ENCODE assay signal across 26 cellular contexts in genomic region chr11:116257871-116258270, GRCh38.
"Had no signal": no experiment of that assay in that cellular context is flagged by ENCODE, and none has a peak within 500 bp of the region (broad histone marks: within the 10 kb centered on the region; RNA-seq: fewer than 3 reads in every experiment).

No MANE protein-coding gene starts in this region.

- ATAC-seq: naive thymus-derived CD4-positive, alpha-beta T cell; natural killer cell; stimulated activated effector memory CD8-positive, alpha-beta T cell treated with anti-CD3 and anti-CD28 coated beads, Interleukin-12 subunit alpha, Interleukin-12 subunit beta, amount 100 ng/mL, for 72 hours; stimulated activated naive B cell treated with anti-CD40 and anti-IgM and Interleukin-4, amounts not matched to agents 10 μg/mL and 1 μg/mL and 100 μg/mL, for 72 hours had no signal

- H3K27ac ChIP-seq: ovary, parathyroid adenoma, prostate gland, right lobe of liver, sigmoid colon, stomach, thoracic aorta, thyroid gland, tibial nerve, upper lobe of left lung, vagina had no signal

- DNase-seq: naive thymus-derived CD4-positive, alpha-beta T cell; natural killer cell; occipital lobe; ovary; posterior cingulate gyrus; right cardiac atrium; right lobe of liver; sigmoid colon; stimulated activated CD4-positive, alpha-beta T cell treated with anti-CD3 and anti-CD28 coated beads, Interleukin-15, amount 100 ng/mL, for 24 hours; stimulated activated CD4-positive, alpha-beta T cell treated with anti-CD3 and anti-CD28 coated beads, Interleukin-2, amount 100 ng/mL, for 24 hours; stimulated activated CD4-positive, alpha-beta T cell treated with anti-CD3 and anti-CD28 coated beads, Interleukin-2, amount 100 ng/mL, for 48 hours; stimulated activated CD4-positive, alpha-beta T cell treated with anti-CD3 and anti-CD28 coated beads, Interleukin-4, amount 100 ng/mL, for 24 hours; stimulated activated naive B cell treated with anti-CD40 and anti-IgM and Interleukin-4, amounts not matched to agents 10 μg/mL and 1 μg/mL and 100 μg/mL, for 72 hours; stimulated activated naive CD4-positive, alpha-beta T cell treated with Interleukin-2 at 50 U/mL for 16 hours; stomach; thyroid gland; trophoblast cell; upper lobe of left lung had no signal

- H3K9me3 Mint-ChIP-seq: natural killer cell; nephron; stimulated activated effector memory CD8-positive, alpha-beta T cell treated with anti-CD3 and anti-CD28 coated beads, Interleukin-12 subunit alpha, Interleukin-12 subunit beta, amount 100 ng/mL, for 72 hours; stimulated activated naive CD8-positive, alpha-beta T cell treated with anti-CD3 and anti-CD28 coated beads, Interleukin-15, Interleukin-2, amounts not matched to agents 100 ng/mL and 50 ng/mL, for 24 hours had no signal

- H3K9me3 ChIP-seq: ovary, prostate gland, right lobe of liver, sigmoid colon, stomach, thoracic aorta, thyroid gland, tibial nerve, upper lobe of left lung, vagina had no signal

- H3K4me1 Mint-ChIP-seq: naive thymus-derived CD4-positive, alpha-beta T cell; natural killer cell; stimulated activated effector memory CD8-positive, alpha-beta T cell treated with anti-CD3 and anti-CD28 coated beads, Interleukin-12 subunit alpha, Interleukin-12 subunit beta, amount 100 ng/mL, for 72 hours; stimulated activated naive B cell treated with anti-CD40 and anti-IgM and Interleukin-4, amounts not matched to agents 10 μg/mL and 1 μg/mL and 100 μg/mL, for 72 hours had no signal

- H2AFZ ChIP-seq: parathyroid adenoma had no signal

- H3K36me3 ChIP-seq: ovary, prostate gland, right lobe of liver, sigmoid colon, stomach, thoracic aorta, thyroid gland, tibial nerve, upper lobe of left lung, vagina had no signal

- H3K27ac Mint-ChIP-seq: naive thymus-derived CD4-positive, alpha-beta T cell; natural killer cell; nephron; stimulated activated effector memory CD8-positive, alpha-beta T cell treated with anti-CD3 and anti-CD28 coated beads, Interleukin-12 subunit alpha, Interleukin-12 subunit beta, amount 100 ng/mL, for 72 hours; stimulated activated naive B cell treated with anti-CD40 and anti-IgM and Interleukin-4, amounts not matched to agents 10 μg/mL and 1 μg/mL and 100 μg/mL, for 72 hours; stimulated activated naive CD8-positive, alpha-beta T cell treated with anti-CD3 and anti-CD28 coated beads, Interleukin-15, Interleukin-2, amounts not matched to agents 100 ng/mL and 50 ng/mL, for 24 hours had no signal

- H3K4me3 ChIP-seq: ovary, prostate gland, right lobe of liver, sigmoid colon, stomach, thoracic aorta, thyroid gland, tibial nerve, upper lobe of left lung, vagina had no signal

- H3K4me1 ChIP-seq: parathyroid adenoma, prostate gland, right lobe of liver, thyroid gland, tibial nerve, upper lobe of left lung, vagina had no signal

- H3K36me3 Mint-ChIP-seq: naive thymus-derived CD4-positive, alpha-beta T cell; natural killer cell; stimulated activated effector memory CD8-positive, alpha-beta T cell treated with anti-CD3 and anti-CD28 coated beads, Interleukin-12 subunit alpha, Interleukin-12 subunit beta, amount 100 ng/mL, for 72 hours; stimulated activated naive B cell treated with anti-CD40 and anti-IgM and Interleukin-4, amounts not matched to agents 10 μg/mL and 1 μg/mL and 100 μg/mL, for 72 hours had no signal

- H3K27me3 ChIP-seq: ovary, right lobe of liver, sigmoid colon, thyroid gland, upper lobe of left lung, vagina had no signal

- H3K4me3 Mint-ChIP-seq: naive thymus-derived CD4-positive, alpha-beta T cell; natural killer cell; nephron; stimulated activated effector memory CD8-positive, alpha-beta T cell treated with anti-CD3 and anti-CD28 coated beads, Interleukin-12 subunit alpha, Interleukin-12 subunit beta, amount 100 ng/mL, for 72 hours; stimulated activated naive B cell treated with anti-CD40 and anti-IgM and Interleukin-4, amounts not matched to agents 10 μg/mL and 1 μg/mL and 100 μg/mL, for 72 hours; stimulated activated naive CD8-positive, alpha-beta T cell treated with anti-CD3 and anti-CD28 coated beads, Interleukin-15, Interleukin-2, amounts not matched to agents 100 ng/mL and 50 ng/mL, for 24 hours had no signal

- H3K9ac ChIP-seq: parathyroid adenoma had no signal
